Comparison of ENCODE assay signal across 8 cellular contexts in the genomic region with DNA sequence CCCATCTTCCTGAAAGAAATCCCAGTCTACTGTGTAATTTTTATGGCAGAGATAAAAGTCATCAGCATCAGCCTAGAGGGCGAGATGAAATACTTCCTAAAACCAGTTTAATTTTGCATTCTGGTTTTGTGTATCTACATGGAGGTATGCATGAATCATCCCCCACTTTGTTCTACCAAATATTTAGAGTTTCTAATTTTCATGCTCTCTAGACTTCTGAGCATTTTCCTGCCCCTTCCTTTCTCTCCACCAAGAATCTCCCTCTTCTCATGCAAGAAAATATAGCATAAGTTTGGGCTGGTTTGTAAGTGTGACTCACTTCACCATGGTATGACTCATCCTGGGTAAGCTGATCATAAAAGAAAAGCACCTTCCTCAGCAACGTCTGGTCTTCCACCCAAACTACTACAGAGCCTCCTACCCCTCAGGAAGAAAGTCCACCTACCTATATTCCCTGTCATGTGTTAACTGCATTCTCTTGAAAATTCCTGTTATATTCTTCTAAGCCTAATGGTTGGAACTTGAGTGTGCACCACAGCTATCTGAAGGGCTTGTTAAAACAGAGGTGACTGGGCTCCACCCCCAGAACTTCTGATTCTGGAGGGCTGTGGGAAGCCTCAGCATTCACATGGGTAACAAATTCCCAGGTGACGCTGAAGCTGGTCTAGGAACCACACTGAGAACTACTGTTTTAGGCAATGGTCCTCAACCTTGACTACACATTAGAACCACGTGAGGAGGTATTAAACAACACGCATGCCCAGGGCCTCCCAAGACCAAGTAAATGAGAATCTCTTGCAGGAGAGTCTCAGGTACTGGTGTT. TPM values are rescaled to one million over a fixed set of nuclear protein-coding genes. Genes with fewer than 3 reads are reported as not detected.
A peak's percentile ranks its signal among the peaks of the same experiment; 100 is the strongest.
DNase-seq lines count a peak whose midpoint lies in the region; ATAC-seq and TF ChIP-seq lines count a peak whose summit lies in the region.

No MANE protein-coding gene starts in this region.

- TF ChIP-seq CTCF in omental fat pad (IDR thresholded peaks at IDR 0.05) = no peak
- no peak for TF ChIP-seq CTCF in gastroesophageal sphincter (IDR thresholded peaks at IDR 0.05)

- no peak overlapping the region for H3K4me3 ChIP-seq in gastroesophageal sphincter

- peak; percentile 95 for ATAC-seq in GM19463 (IDR thresholded peaks at IDR 0.05; ENCODE audit: unreplicated experiment)
- peak; percentile 80 for ATAC-seq in HG03565 (IDR thresholded peaks at IDR 0.05; ENCODE audit: unreplicated experiment)
- ATAC-seq in activated T-helper 17 cell treated with anti-CD3 and anti-CD28 coated beads, Interleukin-2, amount 50 U/mL, for 72 hours (replicated peaks) = peak; percentile 94
- peak; percentile 59 for ATAC-seq in omental fat pad (ENCODE audit: low FRiP score)
- ATAC-seq in gastroesophageal sphincter = no peak
- ATAC-seq in left lobe of liver = no peak

- H3K27me3 ChIP-seq in gastroesophageal sphincter = peaks cover 4% of the 10 kb centered on the region

- peaks cover 16% of the 10 kb centered on the region for H3K4me1 Mint-ChIP-seq in activated T-helper 17 cell treated with anti-CD3 and anti-CD28 coated beads, Interleukin-2, amount 50 U/mL, for 72 hours

- H3K27me3 Mint-ChIP-seq in activated T-helper 17 cell treated with anti-CD3 and anti-CD28 coated beads, Interleukin-2, amount 50 U/mL, for 72 hours = peaks cover 4% of the 10 kb centered on the region

- H3K4me3 Mint-ChIP-seq in activated T-helper 17 cell treated with anti-CD3 and anti-CD28 coated beads, Interleukin-2, amount 50 U/mL, for 72 hours = peak overlapping the region; percentile 5

- no peak for TF ChIP-seq POLR2A in gastroesophageal sphincter (IDR thresholded peaks at IDR 0.05)

- H3K9me3 ChIP-seq in gastroesophageal sphincter = no peaks in the 10 kb centered on the region

- H3K9me3 Mint-ChIP-seq in activated T-helper 17 cell treated with anti-CD3 and anti-CD28 coated beads, Interleukin-2, amount 50 U/mL, for 72 hours = no peaks in the 10 kb centered on the region

- no peaks in the 10 kb centered on the region for H3K36me3 Mint-ChIP-seq in activated T-helper 17 cell treated with anti-CD3 and anti-CD28 coated beads, Interleukin-2, amount 50 U/mL, for 72 hours (ENCODE audit: low read depth)

- H3K36me3 ChIP-seq in gastroesophageal sphincter = no peaks in the 10 kb centered on the region

- DNase-seq in CD1c-positive myeloid dendritic cell (ENCODE audit: extremely low spot score) (peak; percentile 51), omental fat pad (ENCODE audit: low spot score) (no peak), SKM-1 treated with dmso at 0.1 percent for 144 hours (lab: John Stamatoyannopoulos, UW; ENCODE audit: unreplicated experiment) (no peak), left lobe of liver (ENCODE audit: low spot score) (no peak)

- H3K4me1 ChIP-seq in gastroesophageal sphincter = peaks cover 0 to 6% (median 0%) of the 10 kb centered on the region in 3 donors

- no peak overlapping the region for H3K27ac ChIP-seq in gastroesophageal sphincter

- H3K27ac Mint-ChIP-seq in activated T-helper 17 cell treated with anti-CD3 and anti-CD28 coated beads, Interleukin-2, amount 50 U/mL, for 72 hours = peak overlapping the region; percentile 7

- 68 to 71% methylated on average over 4 to 5 of the region's 5 CpGs for WGBS in gastroesophageal sphincter (ENCODE audit: low coverage in 1 of 2), 2 donors

- no peak for TF ChIP-seq EP300 in gastroesophageal sphincter (IDR thresholded peaks at IDR 0.05)

RNA-seq across cellular contexts. Expression of gene RAPGEF4, which starts 37.4 kb away (rescaled TPM):
- 1 to 10 TPM; 1.4 to 2.2 TPM for total RNA-seq in activated T-helper 17 cell treated with anti-CD3 and anti-CD28 coated beads, Interleukin-2, amount 50 U/mL, for 72 hours
- total RNA-seq in omental fat pad (10 to 100 TPM; 11.7 to 25.6 (median 20.0) TPM), gastroesophageal sphincter (1 to 10 TPM; 2.5 to 7.9 (median 4.6) TPM), left lobe of liver (12.8 TPM)

Comparison
In these comparisons a context has a peak if more than half of its experiments do, and no peak if none do; other contexts are left out.
1. ATAC-seq: peak in GM19463 (single experiment), HG03565 (single experiment), activated T-helper 17 cell treated with anti-CD3 and anti-CD28 coated beads, Interleukin-2, amount 50 U/mL, for 72 hours (single experiment) and omental fat pad (single experiment); none in gastroesophageal sphincter (single experiment) and left lobe of liver (single experiment).